In genomic region chr3:39295184-39295775, GRCh38 we compare ENCODE assay signal across 11 cellular contexts. TPM values are rescaled to one million over a fixed set of nuclear protein-coding genes. Genes with fewer than 3 reads are reported as not detected.
DNase-seq lines count a peak whose midpoint lies in the region; ATAC-seq and TF ChIP-seq lines count a peak whose summit lies in the region.
"Had no signal": no experiment of that assay in that cellular context is flagged by ENCODE, and none has a peak within 500 bp of the region (broad histone marks: within the 10 kb centered on the region; RNA-seq: fewer than 3 reads in every experiment).

No MANE protein-coding gene starts in this region.

- no peaks in the 10 kb centered on the region for H3K4me1 ChIP-seq in psoas muscle

- H3K36me3 Mint-ChIP-seq in activated naive CD8-positive, alpha-beta T cell treated with anti-CD3 and anti-CD28 coated beads, Interleukin-2, amount 10 ng/mL, durations not matched to agents 7 days and 5 days = peaks cover 8% of the 10 kb centered on the region

- H3K9me3 ChIP-seq in psoas muscle = peaks cover 10% of the 10 kb centered on the region

- H3K27ac Mint-ChIP-seq in activated naive CD8-positive, alpha-beta T cell treated with anti-CD3 and anti-CD28 coated beads, Interleukin-2, amount 10 ng/mL, durations not matched to agents 7 days and 5 days = peak overlapping the region; percentile 79

- intact Hi-C loops in psoas muscle (cut with DNase I) = no loop called here

- H3K36me3 ChIP-seq in psoas muscle (ENCODE audit: insufficient read depth in 1 of 2, low read depth in 1 of 2) = no peaks in the 10 kb centered on the region
- H3K36me3 ChIP-seq: Peyer's patch had no signal

- no peaks in the 10 kb centered on the region for H3K27me3 ChIP-seq in psoas muscle (ENCODE audit: insufficient read depth in 3 of 3, low read length in 2 of 3)
- H3K27me3 ChIP-seq: Peyer's patch had no signal

- H3K27ac ChIP-seq in psoas muscle = no peak overlapping the region
- H3K27ac ChIP-seq: Peyer's patch had no signal

- H3K4me3 ChIP-seq in psoas muscle = no peak overlapping the region
- H3K4me3 ChIP-seq: Peyer's patch had no signal

- DNase-seq in activated naive CD8-positive, alpha-beta T cell treated with anti-CD3 and anti-CD28 coated beads, Interleukin-2, amount 10 ng/mL, durations not matched to agents 7 days and 5 days = no peak
- no peak for DNase-seq in psoas muscle
- DNase-seq in stimulated activated CD4-positive, alpha-beta T cell treated with anti-CD3 and anti-CD28 coated beads, Interleukin-1b, Interleukin-23, amount 100 ng/mL, for 48 hours = no peak
- DNase-seq in stimulated activated CD4-positive, alpha-beta T cell treated with anti-CD3 and anti-CD28 coated beads, Interleukin-2, amount 100 ng/mL, for 48 hours = no peak
- DNase-seq in Ammon's horn (ENCODE audit: low spot score) = no peak
- DNase-seq: naive B cell, NCI-H2029, Peyer's patch had no signal

- 85 to 89% (median 87%) methylated on average over 5 of the region's 5 CpGs for WGBS in psoas muscle, 3 donors

- H3K4me1 Mint-ChIP-seq in activated naive CD8-positive, alpha-beta T cell treated with anti-CD3 and anti-CD28 coated beads, Interleukin-2, amount 10 ng/mL, durations not matched to agents 7 days and 5 days = peaks cover 21% of the 10 kb centered on the region

- peaks cover 19% of the 10 kb centered on the region for H3K9me3 Mint-ChIP-seq in activated naive CD8-positive, alpha-beta T cell treated with anti-CD3 and anti-CD28 coated beads, Interleukin-2, amount 10 ng/mL, durations not matched to agents 7 days and 5 days

- POLR2A ChIA-PET in activated naive CD8-positive, alpha-beta T cell treated with anti-CD3 and anti-CD28 coated beads, Interleukin-2, amount 10 ng/mL, durations not matched to agents 7 days and 5 days (lab: Charles Lee) = no interaction called here

- no peak overlapping the region for H3K4me3 Mint-ChIP-seq in activated naive CD8-positive, alpha-beta T cell treated with anti-CD3 and anti-CD28 coated beads, Interleukin-2, amount 10 ng/mL, durations not matched to agents 7 days and 5 days
- H3K4me3 Mint-ChIP-seq: naive B cell had no signal

- ATAC-seq in GM18508 (IDR thresholded peaks at IDR 0.05; ENCODE audit: insufficient read depth, unreplicated experiment) (peak; percentile 86), GM19452 (IDR thresholded peaks at IDR 0.05; ENCODE audit: unreplicated experiment) (peak; percentile 85), HG02973 (IDR thresholded peaks at IDR 0.05; ENCODE audit: unreplicated experiment) (peak; percentile 85), psoas muscle (no peak)
- no peak for ATAC-seq in activated naive CD8-positive, alpha-beta T cell treated with anti-CD3 and anti-CD28 coated beads, Interleukin-2, amount 10 ng/mL, durations not matched to agents 7 days and 5 days (ENCODE audit: low read depth)

- TF ChIP-seq CTCF in psoas muscle (IDR thresholded peaks at IDR 0.05) = no peak

- no peaks in the 10 kb centered on the region for H3K27me3 Mint-ChIP-seq in activated naive CD8-positive, alpha-beta T cell treated with anti-CD3 and anti-CD28 coated beads, Interleukin-2, amount 10 ng/mL, durations not matched to agents 7 days and 5 days

RNA-seq across cellular contexts. Expression of gene CX3CR1, which starts 15.4 kb away (rescaled TPM):
- 1 to 10 TPM in 1 of 2 experiments, under 1 TPM in 1; 0.94 to 1.9 TPM for total RNA-seq in activated naive CD8-positive, alpha-beta T cell treated with anti-CD3 and anti-CD28 coated beads, Interleukin-2, amount 10 ng/mL, durations not matched to agents 7 days and 5 days
- 1 to 10 TPM in 2 of 4 donors, under 1 TPM in 2; 0.55 to 1.9 (median 1.3) TPM for total RNA-seq in psoas muscle
- under 1 TPM; 0.03 to 0.26 (median 0.12) TPM for polyA plus RNA-seq in psoas muscle
- total RNA-seq: Peyer's patch had no signal

RNA-seq across cellular contexts. Expression of gene CCR8, which starts 34.2 kb away (rescaled TPM):
- 1 to 10 TPM; 1.1 to 1.2 TPM for total RNA-seq in activated naive CD8-positive, alpha-beta T cell treated with anti-CD3 and anti-CD28 coated beads, Interleukin-2, amount 10 ng/mL, durations not matched to agents 7 days and 5 days
- total RNA-seq in psoas muscle = not detected
- polyA plus RNA-seq in psoas muscle = not detected
- total RNA-seq: Peyer's patch had no signal

Comparison
In these comparisons a context has a peak if more than half of its experiments do, and no peak if none do; other contexts are left out.
1. ATAC-seq: peak in GM18508 (single experiment), GM19452 (single experiment) and HG02973 (single experiment); none in activated naive CD8-positive, alpha-beta T cell treated with anti-CD3 and anti-CD28 coated beads, Interleukin-2, amount 10 ng/mL, durations not matched to agents 7 days and 5 days (single experiment) and psoas muscle (0 of 4).